1 cellular context compared by ENCODE assay signal in the genomic region with DNA sequence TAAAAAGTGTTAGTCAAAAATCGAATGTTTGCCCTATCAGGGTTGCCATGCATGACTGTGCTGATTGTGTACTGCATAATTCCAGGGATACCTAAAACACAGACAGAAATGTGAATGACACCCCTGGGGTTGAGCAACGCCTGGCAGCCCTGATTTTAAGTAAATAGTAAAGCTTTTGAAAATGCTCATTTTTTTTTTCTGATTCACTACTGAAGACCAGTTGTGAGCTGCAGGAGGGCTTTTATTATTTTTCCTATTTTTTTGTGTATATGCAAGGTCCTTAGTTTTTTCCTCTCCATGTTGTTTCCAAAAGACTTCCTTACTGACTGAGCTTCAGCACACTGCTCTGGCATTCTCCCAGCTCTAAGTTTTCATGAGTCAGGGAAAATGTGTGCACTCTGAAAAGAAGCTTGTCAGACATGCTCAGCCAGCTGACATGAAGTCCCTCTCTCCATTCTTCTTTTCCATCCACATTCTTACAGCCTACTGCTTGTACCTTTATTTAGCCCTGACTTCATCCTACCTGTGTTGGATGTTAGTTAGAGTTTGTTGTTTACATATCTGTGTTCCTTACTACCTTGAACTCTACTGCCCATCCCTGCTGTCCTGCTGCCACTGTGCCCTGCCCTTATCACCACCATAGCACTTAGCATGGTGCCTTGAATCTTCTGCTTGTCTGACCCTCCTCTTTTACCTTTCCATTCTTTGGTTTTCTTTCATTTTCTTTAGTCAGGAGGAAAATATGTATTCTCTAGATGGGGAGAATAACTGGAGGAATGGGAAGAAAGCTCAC.
TF ChIP-seq lines count a peak whose summit lies in the region.

No MANE protein-coding gene starts in this region.

TF ChIP-seq in GM23338, 12 proteins besides CTCF, POLR2A, EP300 and RAD21 (continued from another document):
- TF ChIP-seq, protein P1, sequence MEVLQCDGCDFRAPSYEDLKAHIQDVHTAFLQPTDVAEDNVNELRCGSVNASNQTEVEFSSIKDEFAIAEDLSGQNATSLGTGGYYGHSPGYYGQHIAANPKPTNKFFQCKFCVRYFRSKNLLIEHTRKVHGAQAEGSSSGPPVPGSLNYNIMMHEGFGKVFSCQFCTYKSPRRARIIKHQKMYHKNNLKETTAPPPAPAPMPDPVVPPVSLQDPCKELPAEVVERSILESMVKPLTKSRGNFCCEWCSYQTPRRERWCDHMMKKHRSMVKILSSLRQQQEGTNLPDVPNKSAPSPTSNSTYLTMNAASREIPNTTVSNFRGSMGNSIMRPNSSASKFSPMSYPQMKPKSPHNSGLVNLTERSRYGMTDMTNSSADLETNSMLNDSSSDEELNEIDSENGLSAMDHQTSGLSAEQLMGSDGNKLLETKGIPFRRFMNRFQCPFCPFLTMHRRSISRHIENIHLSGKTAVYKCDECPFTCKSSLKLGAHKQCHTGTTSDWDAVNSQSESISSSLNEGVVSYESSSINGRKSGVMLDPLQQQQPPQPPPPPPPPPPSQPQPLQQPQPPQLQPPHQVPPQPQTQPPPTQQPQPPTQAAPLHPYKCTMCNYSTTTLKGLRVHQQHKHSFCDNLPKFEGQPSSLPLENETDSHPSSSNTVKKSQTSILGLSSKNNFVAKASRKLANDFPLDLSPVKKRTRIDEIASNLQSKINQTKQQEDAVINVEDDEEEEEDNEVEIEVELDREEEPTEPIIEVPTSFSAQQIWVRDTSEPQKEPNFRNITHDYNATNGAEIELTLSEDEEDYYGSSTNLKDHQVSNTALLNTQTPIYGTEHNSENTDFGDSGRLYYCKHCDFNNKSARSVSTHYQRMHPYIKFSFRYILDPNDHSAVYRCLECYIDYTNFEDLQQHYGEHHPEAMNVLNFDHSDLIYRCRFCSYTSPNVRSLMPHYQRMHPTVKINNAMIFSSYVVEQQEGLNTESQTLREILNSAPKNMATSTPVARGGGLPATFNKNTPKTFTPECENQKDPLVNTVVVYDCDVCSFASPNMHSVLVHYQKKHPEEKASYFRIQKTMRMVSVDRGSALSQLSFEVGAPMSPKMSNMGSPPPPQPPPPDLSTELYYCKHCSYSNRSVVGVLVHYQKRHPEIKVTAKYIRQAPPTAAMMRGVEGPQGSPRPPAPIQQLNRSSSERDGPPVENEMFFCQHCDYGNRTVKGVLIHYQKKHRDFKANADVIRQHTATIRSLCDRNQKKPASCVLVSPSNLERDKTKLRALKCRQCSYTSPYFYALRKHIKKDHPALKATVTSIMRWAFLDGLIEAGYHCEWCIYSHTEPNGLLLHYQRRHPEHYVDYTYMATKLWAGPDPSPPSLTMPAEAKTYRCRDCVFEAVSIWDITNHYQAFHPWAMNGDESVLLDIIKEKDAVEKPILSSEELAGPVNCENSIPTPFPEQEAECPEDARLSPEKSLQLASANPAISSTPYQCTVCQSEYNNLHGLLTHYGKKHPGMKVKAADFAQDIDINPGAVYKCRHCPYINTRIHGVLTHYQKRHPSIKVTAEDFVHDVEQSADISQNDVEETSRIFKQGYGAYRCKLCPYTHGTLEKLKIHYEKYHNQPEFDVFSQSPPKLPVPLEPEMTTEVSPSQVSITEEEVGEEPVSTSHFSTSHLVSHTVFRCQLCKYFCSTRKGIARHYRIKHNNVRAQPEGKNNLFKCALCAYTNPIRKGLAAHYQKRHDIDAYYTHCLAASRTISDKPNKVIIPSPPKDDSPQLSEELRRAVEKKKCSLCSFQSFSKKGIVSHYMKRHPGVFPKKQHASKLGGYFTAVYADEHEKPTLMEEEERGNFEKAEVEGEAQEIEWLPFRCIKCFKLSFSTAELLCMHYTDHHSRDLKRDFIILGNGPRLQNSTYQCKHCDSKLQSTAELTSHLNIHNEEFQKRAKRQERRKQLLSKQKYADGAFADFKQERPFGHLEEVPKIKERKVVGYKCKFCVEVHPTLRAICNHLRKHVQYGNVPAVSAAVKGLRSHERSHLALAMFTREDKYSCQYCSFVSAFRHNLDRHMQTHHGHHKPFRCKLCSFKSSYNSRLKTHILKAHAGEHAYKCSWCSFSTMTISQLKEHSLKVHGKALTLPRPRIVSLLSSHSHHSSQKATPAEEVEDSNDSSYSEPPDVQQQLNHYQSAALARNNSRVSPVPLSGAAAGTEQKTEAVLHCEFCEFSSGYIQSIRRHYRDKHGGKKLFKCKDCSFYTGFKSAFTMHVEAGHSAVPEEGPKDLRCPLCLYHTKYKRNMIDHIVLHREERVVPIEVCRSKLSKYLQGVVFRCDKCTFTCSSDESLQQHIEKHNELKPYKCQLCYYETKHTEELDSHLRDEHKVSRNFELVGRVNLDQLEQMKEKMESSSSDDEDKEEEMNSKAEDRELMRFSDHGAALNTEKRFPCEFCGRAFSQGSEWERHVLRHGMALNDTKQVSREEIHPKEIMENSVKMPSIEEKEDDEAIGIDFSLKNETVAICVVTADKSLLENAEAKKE (CRISPR knock-in tag; IDR thresholded peaks at IDR 0.05): no peak
- TF ChIP-seq ZNF331 (CRISPR knock-in tag; IDR thresholded peaks at IDR 0.05; ENCODE audit: low read depth) (no peak), EZH2 (IDR thresholded peaks at IDR 0.05; ENCODE audit: low read depth, unreplicated experiment) (no peak), ZNF114 (CRISPR knock-in tag; IDR thresholded peaks at IDR 0.05) (no peak), EZH2phosphoT487 (IDR thresholded peaks at IDR 0.05; ENCODE audit: unreplicated experiment) (no peak), NANOG (IDR thresholded peaks at IDR 0.05; ENCODE audit: borderline replicate concordance) (no peak)
- TF ChIP-seq, protein P2, sequence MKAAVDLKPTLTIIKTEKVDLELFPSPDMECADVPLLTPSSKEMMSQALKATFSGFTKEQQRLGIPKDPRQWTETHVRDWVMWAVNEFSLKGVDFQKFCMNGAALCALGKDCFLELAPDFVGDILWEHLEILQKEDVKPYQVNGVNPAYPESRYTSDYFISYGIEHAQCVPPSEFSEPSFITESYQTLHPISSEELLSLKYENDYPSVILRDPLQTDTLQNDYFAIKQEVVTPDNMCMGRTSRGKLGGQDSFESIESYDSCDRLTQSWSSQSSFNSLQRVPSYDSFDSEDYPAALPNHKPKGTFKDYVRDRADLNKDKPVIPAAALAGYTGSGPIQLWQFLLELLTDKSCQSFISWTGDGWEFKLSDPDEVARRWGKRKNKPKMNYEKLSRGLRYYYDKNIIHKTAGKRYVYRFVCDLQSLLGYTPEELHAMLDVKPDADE (IDR thresholded peaks at IDR 0.05): no peak
